8 cellular contexts compared by ENCODE assay signal in genomic region chr11:57424802-57425564, GRCh38. TPM values are rescaled to one million over a fixed set of nuclear protein-coding genes. Genes with fewer than 3 reads are reported as not detected.
DNase-seq lines count a peak whose midpoint lies in the region; ATAC-seq and TF ChIP-seq lines count a peak whose summit lies in the region.

No MANE protein-coding gene starts in this region.

- H3K4me1 Mint-ChIP-seq in CD4-positive, CD25-positive, alpha-beta regulatory T cell, result peaks cover 12 to 51% (median 42%) of the 10 kb centered on the region in 4 donors
- H3K4me1 Mint-ChIP-seq in activated naive CD8-positive, alpha-beta T cell treated with anti-CD3 and anti-CD28 coated beads, Interleukin-2, amount 10 ng/mL, durations not matched to agents 7 days and 5 days, result peaks cover 52% of the 10 kb centered on the region

- peak overlapping the region; percentile 94 for H3K9ac ChIP-seq in SU-DHL-6 (ENCODE audit: low read length)

- POLR2A ChIA-PET in activated naive CD8-positive, alpha-beta T cell treated with anti-CD3 and anti-CD28 coated beads, Interleukin-2, amount 10 ng/mL, durations not matched to agents 7 days and 5 days (lab: Charles Lee), result interaction anchor here (0.5 to 1.2 kb wide), 7 partner anchors 16 to 317 kb away, joined by 3 read pairs; partner anchors contain the start of gene TNKS1BP1

- no peaks in the 10 kb centered on the region for H3K9me3 ChIP-seq in CD4-positive, CD25-positive, alpha-beta regulatory T cell (ENCODE audit: control insufficient read depth in 2 of 2, low read length in 2 of 2)
- H3K9me3 ChIP-seq in SU-DHL-6 (ENCODE audit: insufficient read depth, low read length), result no peaks in the 10 kb centered on the region
- no peaks in the 10 kb centered on the region for H3K9me3 ChIP-seq in hepatocyte (ENCODE audit: low read depth)

- peak overlapping the region; percentile 78 for H3K27ac ChIP-seq in CD4-positive, CD25-positive, alpha-beta regulatory T cell (ENCODE audit: insufficient read depth, low read length, poor library complexity, severe bottlenecking)
- H3K27ac ChIP-seq in SU-DHL-6 (ENCODE audit: low read depth, low read length) (peak overlapping the region; percentile 76), hepatocyte (no peak overlapping the region)

- peaks cover 5% of the 10 kb centered on the region for H3K36me3 ChIP-seq in CD4-positive, CD25-positive, alpha-beta regulatory T cell (ENCODE audit: control insufficient read depth, insufficient read depth, low read length)
- H3K36me3 ChIP-seq in SU-DHL-6 (ENCODE audit: low read length) (peaks cover 33% of the 10 kb centered on the region), hepatocyte (replicated peaks; ENCODE audit: insufficient read depth, low read depth) (no peaks in the 10 kb centered on the region)

- no peaks in the 10 kb centered on the region for H3K27me3 ChIP-seq in CD4-positive, CD25-positive, alpha-beta regulatory T cell (ENCODE audit: control insufficient read depth, insufficient read depth, low read length)
- H3K27me3 ChIP-seq in SU-DHL-6 (ENCODE audit: low read length), result no peaks in the 10 kb centered on the region
- H3K27me3 ChIP-seq in hepatocyte, result no peaks in the 10 kb centered on the region

- H3K79me2 ChIP-seq in SU-DHL-6 (ENCODE audit: insufficient read depth, low read length) (peaks cover 54% of the 10 kb centered on the region), hepatocyte (no peaks in the 10 kb centered on the region)

- peak overlapping the region; percentile 94 to 95 (median 95) for H3K27ac Mint-ChIP-seq in CD4-positive, CD25-positive, alpha-beta regulatory T cell
- H3K27ac Mint-ChIP-seq in activated naive CD8-positive, alpha-beta T cell treated with anti-CD3 and anti-CD28 coated beads, Interleukin-2, amount 10 ng/mL, durations not matched to agents 7 days and 5 days, result peak overlapping the region; percentile 91

- H3K27me3 Mint-ChIP-seq in CD4-positive, CD25-positive, alpha-beta regulatory T cell, result no peaks in the 10 kb centered on the region
- peaks cover 10% of the 10 kb centered on the region for H3K27me3 Mint-ChIP-seq in activated naive CD8-positive, alpha-beta T cell treated with anti-CD3 and anti-CD28 coated beads, Interleukin-2, amount 10 ng/mL, durations not matched to agents 7 days and 5 days

- H4K20me1 ChIP-seq in SU-DHL-6 (ENCODE audit: low read depth, low read length) (no peaks in the 10 kb centered on the region; the same call in 1 of the 2 replicates), hepatocyte (ENCODE audit: insufficient read depth, poor library complexity, severe bottlenecking) (no peaks in the 10 kb centered on the region)

- H3K9me3 Mint-ChIP-seq in CD4-positive, CD25-positive, alpha-beta regulatory T cell, result no peaks in the 10 kb centered on the region
- no peaks in the 10 kb centered on the region for H3K9me3 Mint-ChIP-seq in activated naive CD8-positive, alpha-beta T cell treated with anti-CD3 and anti-CD28 coated beads, Interleukin-2, amount 10 ng/mL, durations not matched to agents 7 days and 5 days

- peak overlapping the region; percentile 66 for H3K4me3 ChIP-seq in CD4-positive, CD25-positive, alpha-beta regulatory T cell (ENCODE audit: low read depth, low read length)
- H3K4me3 ChIP-seq in SU-DHL-6 (ENCODE audit: insufficient read depth, low read length, poor library complexity, severe bottlenecking) (peak overlapping the region; percentile 82), hepatocyte (no peak overlapping the region)

- peak; percentile 94 to 95 for ATAC-seq in CD4-positive, CD25-positive, alpha-beta regulatory T cell (ENCODE audit: low read depth in 2 of 2)
- ATAC-seq in GM19324 (IDR thresholded peaks at IDR 0.05; ENCODE audit: low FRiP score, unreplicated experiment) (peak; percentile 68), HG03442 (IDR thresholded peaks at IDR 0.05; ENCODE audit: unreplicated experiment) (peak; percentile 94)
- peak; percentile 95 for ATAC-seq in activated naive CD8-positive, alpha-beta T cell treated with anti-CD3 and anti-CD28 coated beads, Interleukin-2, amount 10 ng/mL, durations not matched to agents 7 days and 5 days (ENCODE audit: low read depth)

- H3K4me2 ChIP-seq in SU-DHL-6 (ENCODE audit: low read depth, low read length, poor library complexity, severe bottlenecking) (peak overlapping the region; percentile 93), hepatocyte (no peak overlapping the region)

- H3K4me3 Mint-ChIP-seq in CD4-positive, CD25-positive, alpha-beta regulatory T cell, result peak overlapping the region; percentile 88 to 92 (median 90)
- peak overlapping the region; percentile 88 for H3K4me3 Mint-ChIP-seq in activated naive CD8-positive, alpha-beta T cell treated with anti-CD3 and anti-CD28 coated beads, Interleukin-2, amount 10 ng/mL, durations not matched to agents 7 days and 5 days

- DNase-seq in CD4-positive, CD25-positive, alpha-beta regulatory T cell, result peak; percentile 65 to 85 (median 69)
- peak; percentile 76 for DNase-seq in activated naive CD8-positive, alpha-beta T cell treated with anti-CD3 and anti-CD28 coated beads, Interleukin-2, amount 10 ng/mL, durations not matched to agents 7 days and 5 days
- DNase-seq in hepatocyte (ENCODE audit: low spot score) (peak; percentile 56), NCI-H524 treated with DMSO at 0.1 percent for 48 hours (lab: John Stamatoyannopoulos, UW) (no peak)
- DNase-seq in stimulated activated CD4-positive, alpha-beta T cell treated with anti-CD3 and anti-CD28 coated beads, Interleukin-15, amount 100 ng/mL, for 1 hour (ENCODE audit: low read depth in 1 of 2, low spot score in 1 of 2), result peak; percentile 58 to 69

- no peak overlapping the region for H2AFZ ChIP-seq in SU-DHL-6 (ENCODE audit: low read depth, low read length, severe bottlenecking)
- H2AFZ ChIP-seq in hepatocyte, result no peak overlapping the region

- TF ChIP-seq CTCF in SU-DHL-6 (IDR thresholded peaks at IDR 0.05; ENCODE audit: insufficient read depth, low read length, poor library complexity, severe bottlenecking) (no peak), hepatocyte (IDR thresholded peaks at IDR 0.05; ENCODE audit: poor library complexity) (no peak)

- H3K4me1 ChIP-seq in CD4-positive, CD25-positive, alpha-beta regulatory T cell (ENCODE audit: control insufficient read depth, insufficient read depth, low read length, poor library complexity, severe bottlenecking), result peaks cover 36% of the 10 kb centered on the region
- H3K4me1 ChIP-seq in hepatocyte (ENCODE audit: insufficient read depth), result peaks cover 16% of the 10 kb centered on the region

- 73% methylated on average over 15 of the region's 15 CpGs for WGBS in hepatocyte (ENCODE audit: low lambda C conversion rate, missing lambda C conversion rate)

- H3K36me3 Mint-ChIP-seq in CD4-positive, CD25-positive, alpha-beta regulatory T cell, result peaks cover 26% of the 10 kb centered on the region
- H3K36me3 Mint-ChIP-seq in activated naive CD8-positive, alpha-beta T cell treated with anti-CD3 and anti-CD28 coated beads, Interleukin-2, amount 10 ng/mL, durations not matched to agents 7 days and 5 days, result peaks cover 42% of the 10 kb centered on the region

- H3K9me2 ChIP-seq in SU-DHL-6 (replicated peaks; ENCODE audit: insufficient read depth, low read length), result no peaks in the 10 kb centered on the region
- no peaks in the 10 kb centered on the region for H3K9me2 ChIP-seq in hepatocyte (replicated peaks; ENCODE audit: insufficient read depth)

- peaks cover 9% of the 10 kb centered on the region; the same call in 1 of the 2 replicates for H3F3A ChIP-seq in SU-DHL-6 (ENCODE audit: insufficient read depth)

RNA-seq across cellular contexts. Expression of gene SLC43A3, which starts 1.9 kb away (rescaled TPM):
- 19.1 TPM for total RNA-seq in CD4-positive, CD25-positive, alpha-beta regulatory T cell
- 10 to 100 TPM; 21.6 to 36.9 (median 27.3) TPM for polyA plus RNA-seq in CD4-positive, CD25-positive, alpha-beta regulatory T cell
- total RNA-seq in activated naive CD8-positive, alpha-beta T cell treated with anti-CD3 and anti-CD28 coated beads, Interleukin-2, amount 10 ng/mL, durations not matched to agents 7 days and 5 days, result 10 to 100 TPM; 67.4 to 67.8 TPM
- 10.5 and 19.3 TPM in 2 replicates for total RNA-seq in hepatocyte
- polyA plus RNA-seq in hepatocyte, result 13.5 and 20.7 TPM in 2 replicates

RNA-seq across cellular contexts. Expression of gene PRG2, which starts 34.5 kb away (rescaled TPM):
- not detected for total RNA-seq in CD4-positive, CD25-positive, alpha-beta regulatory T cell
- under 1 TPM in 1 of 4 donors, not detected in 3; 0.13 TPM for polyA plus RNA-seq in CD4-positive, CD25-positive, alpha-beta regulatory T cell
- total RNA-seq in activated naive CD8-positive, alpha-beta T cell treated with anti-CD3 and anti-CD28 coated beads, Interleukin-2, amount 10 ng/mL, durations not matched to agents 7 days and 5 days, result under 1 TPM in 1 of 2 experiments, not detected in 1; 0.25 TPM
- not detected in 2 replicates for total RNA-seq in hepatocyte
- polyA plus RNA-seq in hepatocyte, result not detected in 2 replicates

RNA-seq across cellular contexts. Expression of gene RTN4RL2, which starts 35.3 kb away (rescaled TPM):
- total RNA-seq in CD4-positive, CD25-positive, alpha-beta regulatory T cell, result not detected
- under 1 TPM in 1 of 4 donors, not detected in 3; 0.11 TPM for polyA plus RNA-seq in CD4-positive, CD25-positive, alpha-beta regulatory T cell
- 1 to 10 TPM in 1 of 2 experiments, under 1 TPM in 1; 0.96 to 1.6 TPM for total RNA-seq in activated naive CD8-positive, alpha-beta T cell treated with anti-CD3 and anti-CD28 coated beads, Interleukin-2, amount 10 ng/mL, durations not matched to agents 7 days and 5 days
- 1.4 and 2.4 TPM in 2 replicates for total RNA-seq in hepatocyte
- 5.8 and 10.6 TPM in 2 replicates for polyA plus RNA-seq in hepatocyte

RNA-seq across cellular contexts. Expression of gene PRG3, which starts 44.0 kb away (rescaled TPM):
- total RNA-seq in CD4-positive, CD25-positive, alpha-beta regulatory T cell, result not detected
- polyA plus RNA-seq in CD4-positive, CD25-positive, alpha-beta regulatory T cell, result not detected
- not detected for total RNA-seq in activated naive CD8-positive, alpha-beta T cell treated with anti-CD3 and anti-CD28 coated beads, Interleukin-2, amount 10 ng/mL, durations not matched to agents 7 days and 5 days
- total RNA-seq in hepatocyte, result not detected in 2 replicates
- polyA plus RNA-seq in hepatocyte, result not detected in 2 replicates
